In genomic region chr7:48107926-48108472, GRCh38 we compare ENCODE assay signal across 1 cellular context.
TF ChIP-seq lines count a peak whose summit lies in the region.

No MANE protein-coding gene starts in this region.

TF ChIP-seq in K562, 482 proteins besides CTCF, POLR2A, EP300 and RAD21:
- no peak for TF ChIP-seq NCOA1 (IDR thresholded peaks at IDR 0.05; ENCODE audit: low read depth)
- TF ChIP-seq LEF1 (IDR thresholded peaks at IDR 0.05): no peak
- TF ChIP-seq CREB5 (CRISPR knock-in tag; IDR thresholded peaks at IDR 0.05): no peak
- TF ChIP-seq TEAD2 (tag; IDR thresholded peaks at IDR 0.05): no peak
- TF ChIP-seq SREBF1 (IDR thresholded peaks at IDR 0.05; ENCODE audit: borderline replicate concordance, low read depth, low read length): no peak
- TF ChIP-seq MIER1 (IDR thresholded peaks at IDR 0.05; ENCODE audit: low read depth): no peak
- TF ChIP-seq ZC3H11A (IDR thresholded peaks at IDR 0.05; ENCODE audit: low read depth, low read length): no peak
- no peak for TF ChIP-seq SMAD1 (IDR thresholded peaks at IDR 0.05; ENCODE audit: low read depth, low read length, partially characterized antibody)
- TF ChIP-seq MAX (CRISPR knock-in tag; IDR thresholded peaks at IDR 0.05): no peak
- TF ChIP-seq NR3C1 (CRISPR knock-in tag; IDR thresholded peaks at IDR 0.05): no peak
- TF ChIP-seq MED1 (CRISPR knock-in tag; IDR thresholded peaks at IDR 0.05; ENCODE audit: borderline replicate concordance): no peak
- no peak for TF ChIP-seq ZNF395 (CRISPR knock-in tag; IDR thresholded peaks at IDR 0.05)
- no peak for TF ChIP-seq PCBP2 (IDR thresholded peaks at IDR 0.05; ENCODE audit: low read depth, low read length, poor library complexity, severe bottlenecking)
- TF ChIP-seq ASH1L (IDR thresholded peaks at IDR 0.05; ENCODE audit: borderline replicate concordance, low read depth, partially characterized antibody): no peak
- no peak for TF ChIP-seq OTX1 (CRISPR knock-in tag; IDR thresholded peaks at IDR 0.05)
- TF ChIP-seq RBM15 (IDR thresholded peaks at IDR 0.05; ENCODE audit: insufficient read depth, low read length): no peak
- TF ChIP-seq TRIM28 (IDR thresholded peaks at IDR 0.05): no peak
